In the genomic region with DNA sequence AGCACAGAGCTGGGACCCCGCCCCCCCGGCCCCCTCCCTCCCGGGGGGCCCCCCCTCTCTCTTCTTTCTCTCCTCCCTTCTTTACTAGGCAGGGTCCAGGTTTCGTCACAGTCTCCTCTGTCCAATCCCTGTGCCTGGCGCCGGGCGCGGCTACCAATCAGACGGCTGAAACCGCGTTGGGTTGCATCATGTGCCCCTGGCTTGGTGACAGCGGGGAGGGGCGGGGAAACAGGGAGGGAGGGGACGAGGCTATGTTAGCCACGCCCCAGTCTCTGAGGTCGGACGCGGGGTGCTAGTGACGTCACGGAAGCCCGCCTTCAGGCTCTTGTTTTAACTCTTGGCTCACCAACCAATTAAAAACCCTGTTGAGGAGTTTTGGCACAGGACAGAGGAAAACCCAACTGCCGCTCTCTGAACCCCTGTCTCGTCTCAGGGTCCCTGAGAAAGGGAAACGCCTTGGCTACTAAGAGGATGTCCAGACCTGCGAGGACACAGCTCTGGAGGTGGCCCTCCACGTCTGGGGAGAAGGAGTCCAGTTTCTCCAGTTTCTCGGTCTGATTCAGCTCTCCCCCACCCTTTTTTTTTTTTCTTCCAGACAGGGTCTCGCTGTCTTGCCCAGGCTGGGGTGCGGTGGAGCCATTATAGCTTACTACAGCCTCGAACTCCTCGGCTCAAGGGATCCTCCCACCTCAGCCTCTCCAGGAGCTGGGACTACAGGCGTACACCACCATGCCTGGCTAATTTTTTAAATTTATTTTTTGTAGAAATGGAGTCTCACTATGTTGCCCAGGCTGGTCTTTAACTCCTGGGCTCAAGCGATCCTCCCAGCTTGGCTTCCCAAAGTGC, we compare ENCODE assay signal across 8 cellular contexts. TPM values are rescaled to one million over a fixed set of nuclear protein-coding genes. Genes with fewer than 3 reads are reported as not detected.
DNase-seq lines count a peak whose midpoint lies in the region; ATAC-seq and TF ChIP-seq lines count a peak whose summit lies in the region.

No MANE protein-coding gene starts in this region.

- ATAC-seq in GM19043 (IDR thresholded peaks at IDR 0.05; ENCODE audit: low read depth, unreplicated experiment) = peak; percentile 43
- ATAC-seq in HG03378 (IDR thresholded peaks at IDR 0.05; ENCODE audit: unreplicated experiment) = peak; percentile 55

- DNase-seq in AG09319 (ENCODE audit: extremely low read depth, low read depth) (peak; percentile 99), NCI-H460 (ENCODE audit: extremely low read depth, low read depth) (peak; percentile 100), cerebellum (ENCODE audit: low spot score) (peak; percentile 99), islet precursor cell (peak; percentile 100)
- DNase-seq in activated CD4-positive, alpha-beta T cell treated with anti-CD3 and anti-CD28 coated beads for 24 hours (ENCODE audit: low read depth in 2 of 2) = peak; percentile 97 to 99
- peak; percentile 97 to 99 for DNase-seq in stimulated activated CD4-positive, alpha-beta T cell treated with anti-CD3 and anti-CD28 coated beads, Interleukin-12 subunit alpha, Interleukin-12 subunit beta, amount 100 ng/mL, for 24 hours (ENCODE audit: low read depth in 2 of 2)

- TF ChIP-seq CTCF in AG09319 (IDR thresholded peaks at IDR 0.05; ENCODE audit: low read depth, low read length) = no peak

RNA-seq across cellular contexts. Expression of gene PLEKHH3, which starts 0.4 kb away (rescaled TPM):
- 18.3 and 19.4 TPM in 2 replicates for total RNA-seq in NCI-H460 (2014; rRNA removed; shearing (Covaris generic))
- polyA plus RNA-seq in NCI-H460 (2014; cell fraction: nucleus; rRNA removed) = 67.7 and 88.3 TPM in 2 replicates
- total RNA-seq in cerebellum = 5.0 TPM

RNA-seq across cellular contexts. Expression of gene CCR10, which starts 4.4 kb away (rescaled TPM):
- 0.30 and 0.66 TPM in 2 replicates for total RNA-seq in NCI-H460 (2014; rRNA removed; shearing (Covaris generic))
- polyA plus RNA-seq in NCI-H460 (2014; cell fraction: nucleus; rRNA removed) = 0.33 and 0.84 TPM in 2 replicates
- 0.91 TPM for total RNA-seq in cerebellum

RNA-seq across cellular contexts. Expression of gene CNTNAP1, which starts 5.1 kb away (rescaled TPM):
- 6.7 and 6.8 TPM in 2 replicates for total RNA-seq in NCI-H460 (2014; rRNA removed; shearing (Covaris generic))
- polyA plus RNA-seq in NCI-H460 (2014; cell fraction: nucleus; rRNA removed) = 18.9 and 29.0 TPM in 2 replicates
- total RNA-seq in cerebellum = 13.0 TPM

RNA-seq across cellular contexts. Expression of gene TUBG2, which starts 18.2 kb away (rescaled TPM):
- total RNA-seq in NCI-H460 (2014; rRNA removed; shearing (Covaris generic)) = 10.2 and 11.5 TPM in 2 replicates
- polyA plus RNA-seq in NCI-H460 (2014; cell fraction: nucleus; rRNA removed) = 42.5 and 47.8 TPM in 2 replicates
- 13.8 TPM for total RNA-seq in cerebellum

Comparison
In these comparisons a context has a peak if more than half of its experiments do, and no peak if none do; other contexts are left out.
1. Peak in every context shown above with its lines: DNase-seq and ATAC-seq.